ENCODE assay signal across 12 cellular contexts in genomic region chr4:188971125-188971524, GRCh38.
DNase-seq lines count a peak whose midpoint lies in the region; ATAC-seq, FAIRE-seq and TF ChIP-seq lines count a peak whose summit lies in the region.
"Had no signal": no experiment of that assay in that cellular context is flagged by ENCODE, and none has a peak within 500 bp of the region (broad histone marks: within the 10 kb centered on the region; RNA-seq: fewer than 3 reads in every experiment).

No MANE protein-coding gene starts in this region.

- no peak overlapping the region for H3K4me3 Mint-ChIP-seq in astrocyte (ENCODE audit: unreplicated experiment)
- no peak overlapping the region for H3K4me3 Mint-ChIP-seq in CD8-positive, alpha-beta memory T cell

- H3K4me3 ChIP-seq in LNCaP clone FGC (ENCODE audit: low read depth, low read length) (no peak overlapping the region), astrocyte (ENCODE audit: insufficient read depth, low read depth, low read length) (no peak overlapping the region), lung (no peak overlapping the region)
- H3K4me3 ChIP-seq in CD8-positive, alpha-beta memory T cell (ENCODE audit: low read length): no peak overlapping the region
- H3K4me3 ChIP-seq: upper lobe of left lung had no signal

- TF ChIP-seq CTCF in LNCaP clone FGC (IDR thresholded peaks at IDR 0.05; ENCODE audit: control insufficient read depth, extremely low read depth, insufficient read depth): peak; percentile 85
- TF ChIP-seq CTCF in astrocyte (IDR thresholded peaks at IDR 0.05; ENCODE audit: insufficient read depth, low read depth, low read length): peak; percentile 29
- TF ChIP-seq CTCF in lung (IDR thresholded peaks at IDR 0.05; ENCODE audit: control extremely low read depth, extremely low read depth): peak; percentile 4

- CTCF ChIA-PET in CD8-positive, alpha-beta memory T cell (lab: Charles Lee): no interaction called here

- H4K20me1 ChIP-seq in astrocyte (ENCODE audit: insufficient read depth, low read length): no peaks in the 10 kb centered on the region

- H3K27me3 ChIP-seq in astrocyte (ENCODE audit: insufficient read depth, low read length) (no peaks in the 10 kb centered on the region), lung (ENCODE audit: control insufficient read depth, insufficient read depth) (no peaks in the 10 kb centered on the region)
- H3K27me3 ChIP-seq in CD8-positive, alpha-beta memory T cell (ENCODE audit: insufficient read depth, low read length, poor library complexity, severe bottlenecking): no peaks in the 10 kb centered on the region
- H3K27me3 ChIP-seq: upper lobe of left lung had no signal

- H3K27ac Mint-ChIP-seq in astrocyte (ENCODE audit: unreplicated experiment): no peak overlapping the region
- H3K27ac Mint-ChIP-seq in CD8-positive, alpha-beta memory T cell: no peak overlapping the region

- FAIRE-seq in astrocyte (lab: Jason Lieb, UNC): no peak
- FAIRE-seq: H54 had no signal

- no peaks in the 10 kb centered on the region for H3K27me3 Mint-ChIP-seq in astrocyte (ENCODE audit: low read depth, unreplicated experiment)
- H3K27me3 Mint-ChIP-seq in CD8-positive, alpha-beta memory T cell: no peaks in the 10 kb centered on the region

- H3K4me2 ChIP-seq in astrocyte (ENCODE audit: low read length): no peak overlapping the region

- H3K27ac ChIP-seq in astrocyte (ENCODE audit: low read depth, low read length) (no peak overlapping the region), lung (ENCODE audit: low read depth in 1 of 2, low read length in 1 of 2) (no peak overlapping the region)
- no peak overlapping the region for H3K27ac ChIP-seq in CD8-positive, alpha-beta memory T cell (ENCODE audit: low read depth, low read length)
- H3K27ac ChIP-seq: upper lobe of left lung had no signal

- H3K4me1 ChIP-seq in astrocyte (ENCODE audit: insufficient read depth, low read length) (peaks cover 3% of the 10 kb centered on the region), lung (ENCODE audit: control insufficient read depth in 2 of 2, insufficient read depth in 2 of 2, low read length in 2 of 2) (no peaks in the 10 kb centered on the region)
- H3K4me1 ChIP-seq in CD8-positive, alpha-beta memory T cell (ENCODE audit: insufficient read depth, low read length): no peaks in the 10 kb centered on the region
- H3K4me1 ChIP-seq: upper lobe of left lung had no signal

- peaks cover 9% of the 10 kb centered on the region for H3K9me3 Mint-ChIP-seq in astrocyte (ENCODE audit: unreplicated experiment)
- peaks cover 7 to 20% (median 14%) of the 10 kb centered on the region in 5 donors for H3K9me3 Mint-ChIP-seq in CD8-positive, alpha-beta memory T cell

- H3K79me2 ChIP-seq in astrocyte (ENCODE audit: insufficient read depth, low read length): no peaks in the 10 kb centered on the region

- H3K9ac ChIP-seq in astrocyte (ENCODE audit: low read length): no peak overlapping the region

- 29 to 30% methylated on average over 3 of the region's 3 CpGs for WGBS in lung, 2 donors

- peaks cover 2% of the 10 kb centered on the region for H3K4me1 Mint-ChIP-seq in astrocyte (ENCODE audit: low read depth, unreplicated experiment)
- no peaks in the 10 kb centered on the region for H3K4me1 Mint-ChIP-seq in CD8-positive, alpha-beta memory T cell

- H3K9me3 ChIP-seq in astrocyte (ENCODE audit: insufficient read depth, low read depth, low read length) (no peaks in the 10 kb centered on the region), lung (ENCODE audit: control insufficient read depth in 2 of 2, insufficient read depth in 1 of 2, low read length in 1 of 2) (no peaks in the 10 kb centered on the region)
- H3K9me3 ChIP-seq in CD8-positive, alpha-beta memory T cell (ENCODE audit: low read length): no peaks in the 10 kb centered on the region
- H3K9me3 ChIP-seq: upper lobe of left lung had no signal

- H2AFZ ChIP-seq in astrocyte (ENCODE audit: low read depth, low read length): no peak overlapping the region

- POLR2A ChIA-PET in CD8-positive, alpha-beta memory T cell (lab: Charles Lee): no interaction called here

- no peak for ATAC-seq in lung (ENCODE audit: insufficient read depth, low FRiP score)
- ATAC-seq in GM18517 (IDR thresholded peaks at IDR 0.05; ENCODE audit: unreplicated experiment): no peak
- ATAC-seq in GM18873 (IDR thresholded peaks at IDR 0.05; ENCODE audit: low FRiP score, unreplicated experiment): no peak

- DNase-seq in DMS53 (lab: John Stamatoyannopoulos, UW) (peak; percentile 91), LNCaP clone FGC (ENCODE audit: low read depth) (peak; percentile 46), astrocyte (ENCODE audit: low read depth) (peak; percentile 6), lung (ENCODE audit: low spot score) (no peak), dedifferentiated amniotic fluid mesenchymal stem cell (ENCODE audit: extremely low spot score) (no peak)
- DNase-seq in CD8-positive, alpha-beta memory T cell: no peak
- DNase-seq: islet precursor cell, NCI-H1105, upper lobe of left lung had no signal

- H3K36me3 ChIP-seq in astrocyte (ENCODE audit: insufficient read depth, low read length): no peaks in the 10 kb centered on the region
- H3K36me3 ChIP-seq in lung (ENCODE audit: control insufficient read depth in 2 of 2, insufficient read depth in 2 of 2, low read length in 2 of 2): no peaks in the 10 kb centered on the region
- no peaks in the 10 kb centered on the region for H3K36me3 ChIP-seq in CD8-positive, alpha-beta memory T cell (ENCODE audit: insufficient read depth, low read length)
- H3K36me3 ChIP-seq: upper lobe of left lung had no signal

- no peaks in the 10 kb centered on the region for H3K36me3 Mint-ChIP-seq in astrocyte (ENCODE audit: low read depth, unreplicated experiment)
- no peaks in the 10 kb centered on the region for H3K36me3 Mint-ChIP-seq in CD8-positive, alpha-beta memory T cell

Comparison
In these comparisons a context has a peak if more than half of its experiments do, and no peak if none do; other contexts are left out.
1. DNase-seq: peak in DMS53 (single experiment), LNCaP clone FGC (single experiment) and astrocyte (single experiment); none in lung (single experiment), CD8-positive, alpha-beta memory T cell (0 of 5) and dedifferentiated amniotic fluid mesenchymal stem cell (single experiment).
2. CTCF ChIP-seq: peak in every context shown above with its lines; median percentile 85 in LNCaP clone FGC; 29 in astrocyte; 4 in lung.